Comparison of ENCODE assay signal across 22 cellular contexts in genomic region chr10:11600280-11600679, GRCh38. TPM values are rescaled to one million over a fixed set of nuclear protein-coding genes. Genes with fewer than 3 reads are reported as not detected.
DNase-seq lines count a peak whose midpoint lies in the region; ATAC-seq, FAIRE-seq and TF ChIP-seq lines count a peak whose summit lies in the region.
"Had no signal": no experiment of that assay in that cellular context is flagged by ENCODE, and none has a peak within 500 bp of the region (broad histone marks: within the 10 kb centered on the region; RNA-seq: fewer than 3 reads in every experiment).

No MANE protein-coding gene starts in this region.

- 88 to 92% methylated on average over 3 of the region's 3 CpGs for WGBS in esophagus squamous epithelium, 2 donors

- H3K9me3 Mint-ChIP-seq in activated naive CD8-positive, alpha-beta T cell treated with anti-CD3 and anti-CD28 coated beads, Interleukin-2, amount 50 U/mL, for 24 hours, result no peaks in the 10 kb centered on the region
- no peaks in the 10 kb centered on the region for H3K9me3 Mint-ChIP-seq in activated naive CD8-positive, alpha-beta T cell treated with anti-CD3 and anti-CD28 coated beads for 36 hours
- no peaks in the 10 kb centered on the region for H3K9me3 Mint-ChIP-seq in memory B cell
- H3K9me3 Mint-ChIP-seq: CD4-positive, alpha-beta memory T cell; HFFc6 had no signal

- no peaks in the 10 kb centered on the region for H3K36me3 ChIP-seq in ascending aorta
- H3K36me3 ChIP-seq in esophagus squamous epithelium, result peaks cover 0 to 6% (median 0%) of the 10 kb centered on the region in 3 donors

- no peak for ATAC-seq in activated naive CD8-positive, alpha-beta T cell treated with anti-CD3 and anti-CD28 coated beads, Interleukin-2, amount 50 U/mL, for 24 hours
- ATAC-seq in memory B cell (ENCODE audit: low read depth) (no peak), HG03565 (IDR thresholded peaks at IDR 0.05; ENCODE audit: unreplicated experiment) (no peak), HG03108 (IDR thresholded peaks at IDR 0.05; ENCODE audit: unreplicated experiment) (no peak)
- ATAC-seq: SK-N-SH treated with all-trans-retinoic acid at 6 μM for 48 hours had no signal

- H3K27ac ChIP-seq in ascending aorta (no peak overlapping the region), esophagus squamous epithelium (no peak overlapping the region)
- H3K27ac ChIP-seq: 22Rv1, RWPE1 had no signal

- DNase-seq in activated naive CD8-positive, alpha-beta T cell treated with anti-CD3 and anti-CD28 coated beads, Interleukin-2, amount 50 U/mL, for 24 hours, result no peak
- DNase-seq in activated naive CD8-positive, alpha-beta T cell treated with anti-CD3 and anti-CD28 coated beads for 36 hours, result no peak
- no peak for DNase-seq in RCC 7860 (ENCODE audit: low spot score)
- no peak for DNase-seq in memory B cell (ENCODE audit: low spot score in 2 of 2)
- DNase-seq in ascending aorta (ENCODE audit: low spot score in 2 of 2), result no peak
- no peak for DNase-seq in esophagus squamous epithelium (lab: John Stamatoyannopoulos, UW)
- DNase-seq: CD4-positive, alpha-beta memory T cell; DMS153; HFFc6; NCI-H1105; NCI-H1694; NCI-H510A; NCI-H774; SIG-M5; T-helper 1 cell had no signal

- TF ChIP-seq CTCF in ascending aorta (IDR thresholded peaks at IDR 0.05) (no peak), esophagus squamous epithelium (IDR thresholded peaks at IDR 0.05) (no peak)

- peak; percentile 22 for FAIRE-seq in RCC 7860 (lab: Jason Lieb, UNC)
- FAIRE-seq: H54, HTR-8/SVneo had no signal

- H3K4me1 Mint-ChIP-seq in activated naive CD8-positive, alpha-beta T cell treated with anti-CD3 and anti-CD28 coated beads, Interleukin-2, amount 50 U/mL, for 24 hours, result peaks cover 56% of the 10 kb centered on the region
- peaks cover 45% of the 10 kb centered on the region for H3K4me1 Mint-ChIP-seq in activated naive CD8-positive, alpha-beta T cell treated with anti-CD3 and anti-CD28 coated beads for 36 hours
- H3K4me1 Mint-ChIP-seq in memory B cell, result peaks cover 48% of the 10 kb centered on the region

- no peaks in the 10 kb centered on the region for H3K36me3 Mint-ChIP-seq in activated naive CD8-positive, alpha-beta T cell treated with anti-CD3 and anti-CD28 coated beads, Interleukin-2, amount 50 U/mL, for 24 hours (ENCODE audit: low read depth)
- peaks cover 7% of the 10 kb centered on the region for H3K36me3 Mint-ChIP-seq in activated naive CD8-positive, alpha-beta T cell treated with anti-CD3 and anti-CD28 coated beads for 36 hours
- H3K36me3 Mint-ChIP-seq in memory B cell, result peaks cover 6% of the 10 kb centered on the region

- no peaks in the 10 kb centered on the region for H3K4me1 ChIP-seq in ascending aorta
- peaks cover 0 to 19% (median under 1%) of the 10 kb centered on the region in 3 donors for H3K4me1 ChIP-seq in esophagus squamous epithelium

- H3K4me3 ChIP-seq in ascending aorta (no peak overlapping the region), esophagus squamous epithelium (no peak overlapping the region)

- H3K4me3 Mint-ChIP-seq in activated naive CD8-positive, alpha-beta T cell treated with anti-CD3 and anti-CD28 coated beads, Interleukin-2, amount 50 U/mL, for 24 hours, result peak overlapping the region; percentile 2
- no peak overlapping the region for H3K4me3 Mint-ChIP-seq in activated naive CD8-positive, alpha-beta T cell treated with anti-CD3 and anti-CD28 coated beads for 36 hours
- H3K4me3 Mint-ChIP-seq in memory B cell, result peak overlapping the region; percentile 70
- H3K4me3 Mint-ChIP-seq: CD4-positive, alpha-beta memory T cell; HFFc6 had no signal

- H3K9me3 ChIP-seq in ascending aorta, result no peaks in the 10 kb centered on the region
- no peaks in the 10 kb centered on the region for H3K9me3 ChIP-seq in esophagus squamous epithelium

- intact Hi-C loops in ascending aorta (cut with DNase I), result no loop called here
- intact Hi-C loops in esophagus squamous epithelium (cut with DNase I), result no loop called here

- H3K27ac Mint-ChIP-seq in activated naive CD8-positive, alpha-beta T cell treated with anti-CD3 and anti-CD28 coated beads, Interleukin-2, amount 50 U/mL, for 24 hours, result no peak overlapping the region
- H3K27ac Mint-ChIP-seq in activated naive CD8-positive, alpha-beta T cell treated with anti-CD3 and anti-CD28 coated beads for 36 hours, result no peak overlapping the region
- peak overlapping the region; percentile 89 for H3K27ac Mint-ChIP-seq in memory B cell
- H3K27ac Mint-ChIP-seq: CD4-positive, alpha-beta memory T cell; HFFc6 had no signal

- no peaks in the 10 kb centered on the region for H3K27me3 Mint-ChIP-seq in activated naive CD8-positive, alpha-beta T cell treated with anti-CD3 and anti-CD28 coated beads, Interleukin-2, amount 50 U/mL, for 24 hours
- no peaks in the 10 kb centered on the region for H3K27me3 Mint-ChIP-seq in activated naive CD8-positive, alpha-beta T cell treated with anti-CD3 and anti-CD28 coated beads for 36 hours
- H3K27me3 Mint-ChIP-seq in memory B cell, result no peaks in the 10 kb centered on the region

- TF ChIP-seq POLR2A in esophagus squamous epithelium (IDR thresholded peaks at IDR 0.05), result no peak

- H3K27me3 ChIP-seq in ascending aorta, result no peaks in the 10 kb centered on the region
- no peaks in the 10 kb centered on the region for H3K27me3 ChIP-seq in esophagus squamous epithelium

RNA-seq across cellular contexts. Expression of gene USP6NL, which starts 11.2 kb away (rescaled TPM):
- total RNA-seq in activated naive CD8-positive, alpha-beta T cell treated with anti-CD3 and anti-CD28 coated beads for 36 hours, result 1 to 10 TPM; 5.5 to 5.6 TPM
- total RNA-seq in ascending aorta, result 20.5 TPM
- total RNA-seq in esophagus squamous epithelium, result 10 to 100 TPM; 28.8 to 56.4 (median 34.0) TPM
